ENCODE assay signal across 1 cellular context in the genomic region with DNA sequence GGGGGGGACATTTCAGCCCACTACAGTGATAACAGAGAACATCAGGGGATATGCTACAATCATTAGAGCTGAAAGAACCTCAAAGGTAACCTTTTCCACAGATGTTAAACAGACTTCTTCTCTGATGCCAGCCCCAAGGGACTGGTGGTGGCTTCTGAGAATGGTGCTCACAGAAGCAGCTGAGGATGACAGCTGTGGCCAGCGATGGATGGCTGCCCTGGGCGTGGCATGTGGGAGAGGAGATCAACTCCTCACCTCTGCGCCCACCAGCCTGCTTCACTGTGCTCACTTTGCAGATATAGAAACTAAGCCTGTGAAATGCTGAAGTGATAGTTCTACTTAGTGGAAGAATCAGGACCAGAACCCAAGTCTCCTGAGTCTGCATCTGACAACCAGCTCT.
TF ChIP-seq lines count a peak whose summit lies in the region.

No MANE protein-coding gene starts in this region.

TF ChIP-seq in GM12878, 131 proteins besides CTCF, POLR2A, EP300 and RAD21 (continued from another document):
- TF ChIP-seq, protein P1, sequence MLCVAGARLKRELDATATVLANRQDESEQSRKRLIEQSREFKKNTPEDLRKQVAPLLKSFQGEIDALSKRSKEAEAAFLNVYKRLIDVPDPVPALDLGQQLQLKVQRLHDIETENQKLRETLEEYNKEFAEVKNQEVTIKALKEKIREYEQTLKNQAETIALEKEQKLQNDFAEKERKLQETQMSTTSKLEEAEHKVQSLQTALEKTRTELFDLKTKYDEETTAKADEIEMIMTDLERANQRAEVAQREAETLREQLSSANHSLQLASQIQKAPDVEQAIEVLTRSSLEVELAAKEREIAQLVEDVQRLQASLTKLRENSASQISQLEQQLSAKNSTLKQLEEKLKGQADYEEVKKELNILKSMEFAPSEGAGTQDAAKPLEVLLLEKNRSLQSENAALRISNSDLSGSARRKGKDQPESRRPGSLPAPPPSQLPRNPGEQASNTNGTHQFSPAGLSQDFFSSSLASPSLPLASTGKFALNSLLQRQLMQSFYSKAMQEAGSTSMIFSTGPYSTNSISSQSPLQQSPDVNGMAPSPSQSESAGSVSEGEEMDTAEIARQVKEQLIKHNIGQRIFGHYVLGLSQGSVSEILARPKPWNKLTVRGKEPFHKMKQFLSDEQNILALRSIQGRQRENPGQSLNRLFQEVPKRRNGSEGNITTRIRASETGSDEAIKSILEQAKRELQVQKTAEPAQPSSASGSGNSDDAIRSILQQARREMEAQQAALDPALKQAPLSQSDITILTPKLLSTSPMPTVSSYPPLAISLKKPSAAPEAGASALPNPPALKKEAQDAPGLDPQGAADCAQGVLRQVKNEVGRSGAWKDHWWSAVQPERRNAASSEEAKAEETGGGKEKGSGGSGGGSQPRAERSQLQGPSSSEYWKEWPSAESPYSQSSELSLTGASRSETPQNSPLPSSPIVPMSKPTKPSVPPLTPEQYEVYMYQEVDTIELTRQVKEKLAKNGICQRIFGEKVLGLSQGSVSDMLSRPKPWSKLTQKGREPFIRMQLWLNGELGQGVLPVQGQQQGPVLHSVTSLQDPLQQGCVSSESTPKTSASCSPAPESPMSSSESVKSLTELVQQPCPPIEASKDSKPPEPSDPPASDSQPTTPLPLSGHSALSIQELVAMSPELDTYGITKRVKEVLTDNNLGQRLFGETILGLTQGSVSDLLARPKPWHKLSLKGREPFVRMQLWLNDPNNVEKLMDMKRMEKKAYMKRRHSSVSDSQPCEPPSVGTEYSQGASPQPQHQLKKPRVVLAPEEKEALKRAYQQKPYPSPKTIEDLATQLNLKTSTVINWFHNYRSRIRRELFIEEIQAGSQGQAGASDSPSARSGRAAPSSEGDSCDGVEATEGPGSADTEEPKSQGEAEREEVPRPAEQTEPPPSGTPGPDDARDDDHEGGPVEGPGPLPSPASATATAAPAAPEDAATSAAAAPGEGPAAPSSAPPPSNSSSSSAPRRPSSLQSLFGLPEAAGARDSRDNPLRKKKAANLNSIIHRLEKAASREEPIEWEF (IDR thresholded peaks at IDR 0.05; ENCODE audit: insufficient replicate concordance, low read depth, low read length), result no peak
- no peak for TF ChIP-seq CBX5 (IDR thresholded peaks at IDR 0.05; ENCODE audit: low read depth)
- TF ChIP-seq, protein P2, sequence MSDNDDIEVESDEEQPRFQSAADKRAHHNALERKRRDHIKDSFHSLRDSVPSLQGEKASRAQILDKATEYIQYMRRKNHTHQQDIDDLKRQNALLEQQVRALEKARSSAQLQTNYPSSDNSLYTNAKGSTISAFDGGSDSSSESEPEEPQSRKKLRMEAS (IDR thresholded peaks at IDR 0.05; ENCODE audit: low read depth, low read length), result no peak
